In the genomic region with DNA sequence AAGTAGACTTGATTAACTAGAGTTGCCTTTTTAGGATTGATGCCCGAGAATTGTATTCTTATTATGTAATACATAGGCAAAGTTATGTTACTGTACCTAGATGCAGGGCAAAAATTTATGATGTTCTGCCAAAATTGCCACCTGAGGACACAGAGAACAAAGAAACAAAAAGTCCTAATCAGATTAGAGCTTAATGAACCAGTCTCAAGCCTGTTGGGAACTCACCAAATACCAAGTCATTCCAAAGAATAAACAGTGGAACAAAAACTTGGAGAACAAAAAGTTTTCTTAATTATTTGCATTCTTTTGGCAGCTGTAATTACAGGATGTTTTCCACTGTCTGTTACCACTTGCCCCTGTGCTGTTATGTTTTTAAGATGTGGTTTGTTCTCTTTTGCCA, we compare ENCODE assay signal across 19 cellular contexts.
"Had no signal": no experiment of that assay in that cellular context is flagged by ENCODE, and none has a peak within 500 bp of the region (broad histone marks: within the 10 kb centered on the region; RNA-seq: fewer than 3 reads in every experiment).

No MANE protein-coding gene starts in this region.

- H3K27me3 Mint-ChIP-seq: naive B cell had no signal

- H3K9me3 ChIP-seq: esophagus muscularis mucosa had no signal

- H3K79me2 ChIP-seq: hepatocyte had no signal

- H2AFZ ChIP-seq: hepatocyte had no signal

- ATAC-seq: left colon, left ventricle myocardium superior, right cardiac atrium had no signal

- H3K36me3 ChIP-seq: esophagus muscularis mucosa had no signal

- H3K36me3 Mint-ChIP-seq: naive B cell had no signal

- DNase-seq: effector CD4-positive, alpha-beta T cell; endodermal cell; foreskin melanocyte; head of caudate nucleus; left colon; left ventricle myocardium superior; mesendoderm; naive B cell; posterior cingulate gyrus; right cardiac atrium; small intestine; stimulated activated CD4-positive, alpha-beta T cell treated with anti-CD3 and anti-CD28 coated beads, Interleukin-12 subunit alpha, Interleukin-12 subunit beta, amount 100 ng/mL, for 4 hours; stimulated activated naive CD4-positive, alpha-beta T cell; trophoblast cell had no signal

- H3K27me3 ChIP-seq: esophagus muscularis mucosa, hepatocyte had no signal

- H3K27ac ChIP-seq: coronary artery, esophagus muscularis mucosa, hepatocyte had no signal

- H3K4me3 Mint-ChIP-seq: endodermal cell, naive B cell, nephron had no signal

- H3K4me2 ChIP-seq: hepatocyte had no signal

- H3K27ac Mint-ChIP-seq: endodermal cell, naive B cell, nephron had no signal

- H3K4me3 ChIP-seq: coronary artery, esophagus muscularis mucosa, hepatocyte, lung had no signal

- H3K9me3 Mint-ChIP-seq: endodermal cell, nephron had no signal
